ENCODE assay signal across 1 cellular context in genomic region chr7:155289107-155289506, GRCh38.
TF ChIP-seq lines count a peak whose summit lies in the region.

No MANE protein-coding gene starts in this region.

TF ChIP-seq in K562, 482 proteins besides CTCF, POLR2A, EP300 and RAD21 (continued from another document):
- peak; percentile 72 for TF ChIP-seq MGA (IDR thresholded peaks at IDR 0.05)
- TF ChIP-seq ZBED1 (IDR thresholded peaks at IDR 0.05), result no peak
- no peak for TF ChIP-seq NR0B1 (IDR thresholded peaks at IDR 0.05; ENCODE audit: partially characterized antibody)
- TF ChIP-seq DMBX1 (CRISPR knock-in tag; IDR thresholded peaks at IDR 0.05; ENCODE audit: borderline replicate concordance), result no peak
